Comparison of ENCODE assay signal across 8 cellular contexts in the genomic region with DNA sequence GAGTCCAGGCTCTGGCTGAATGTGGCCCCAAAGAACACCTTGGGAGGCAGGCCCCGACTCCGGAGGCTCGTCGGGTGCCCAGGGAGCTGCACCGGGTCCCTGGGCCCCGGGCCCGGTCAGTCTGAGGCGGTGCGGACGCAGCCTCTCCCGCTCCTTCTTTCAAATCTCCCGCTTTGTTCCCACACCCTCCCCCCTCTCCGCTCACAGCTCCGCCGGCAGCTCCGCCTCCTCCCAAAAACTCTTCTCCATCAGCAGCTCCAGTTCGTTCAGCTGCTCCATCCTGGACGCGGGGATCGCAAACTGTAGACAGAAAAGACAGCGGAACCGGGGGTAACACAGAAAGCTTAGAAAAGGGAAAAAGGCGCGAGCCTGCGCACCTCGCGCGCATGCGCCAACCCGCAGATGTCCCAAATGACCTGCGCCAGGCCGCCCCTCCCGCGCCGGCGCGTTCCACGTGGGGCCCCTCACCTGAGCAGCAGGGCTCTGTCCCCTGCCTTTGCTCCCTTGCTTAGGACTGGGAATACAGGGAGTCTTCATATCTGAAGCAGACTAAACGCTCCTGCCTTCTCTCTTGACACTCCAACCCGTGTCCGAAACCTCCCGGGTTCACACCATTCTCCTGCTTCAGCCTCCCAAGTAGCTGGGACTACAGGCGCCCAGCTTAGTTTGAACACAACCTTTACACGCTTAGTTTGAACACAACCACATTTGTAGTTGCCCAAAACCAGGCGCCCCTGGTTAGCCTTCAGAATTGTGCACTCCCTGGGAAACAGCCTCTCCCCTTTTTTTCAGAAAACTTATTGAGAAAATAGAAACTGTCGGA. TPM values are rescaled to one million over a fixed set of nuclear protein-coding genes. Genes with fewer than 3 reads are reported as not detected.
DNase-seq lines count a peak whose midpoint lies in the region; ATAC-seq and TF ChIP-seq lines count a peak whose summit lies in the region.

A gene with protein sequence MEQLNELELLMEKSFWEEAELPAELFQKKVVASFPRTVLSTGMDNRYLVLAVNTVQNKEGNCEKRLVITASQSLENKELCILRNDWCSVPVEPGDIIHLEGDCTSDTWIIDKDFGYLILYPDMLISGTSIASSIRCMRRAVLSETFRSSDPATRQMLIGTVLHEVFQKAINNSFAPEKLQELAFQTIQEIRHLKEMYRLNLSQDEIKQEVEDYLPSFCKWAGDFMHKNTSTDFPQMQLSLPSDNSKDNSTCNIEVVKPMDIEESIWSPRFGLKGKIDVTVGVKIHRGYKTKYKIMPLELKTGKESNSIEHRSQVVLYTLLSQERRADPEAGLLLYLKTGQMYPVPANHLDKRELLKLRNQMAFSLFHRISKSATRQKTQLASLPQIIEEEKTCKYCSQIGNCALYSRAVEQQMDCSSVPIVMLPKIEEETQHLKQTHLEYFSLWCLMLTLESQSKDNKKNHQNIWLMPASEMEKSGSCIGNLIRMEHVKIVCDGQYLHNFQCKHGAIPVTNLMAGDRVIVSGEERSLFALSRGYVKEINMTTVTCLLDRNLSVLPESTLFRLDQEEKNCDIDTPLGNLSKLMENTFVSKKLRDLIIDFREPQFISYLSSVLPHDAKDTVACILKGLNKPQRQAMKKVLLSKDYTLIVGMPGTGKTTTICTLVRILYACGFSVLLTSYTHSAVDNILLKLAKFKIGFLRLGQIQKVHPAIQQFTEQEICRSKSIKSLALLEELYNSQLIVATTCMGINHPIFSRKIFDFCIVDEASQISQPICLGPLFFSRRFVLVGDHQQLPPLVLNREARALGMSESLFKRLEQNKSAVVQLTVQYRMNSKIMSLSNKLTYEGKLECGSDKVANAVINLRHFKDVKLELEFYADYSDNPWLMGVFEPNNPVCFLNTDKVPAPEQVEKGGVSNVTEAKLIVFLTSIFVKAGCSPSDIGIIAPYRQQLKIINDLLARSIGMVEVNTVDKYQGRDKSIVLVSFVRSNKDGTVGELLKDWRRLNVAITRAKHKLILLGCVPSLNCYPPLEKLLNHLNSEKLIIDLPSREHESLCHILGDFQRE (minus strand): TSS at position 388 of the 823 bp plus-strand sequence. CDS start 109 bp downstream, at position 279.

- no peak for TF ChIP-seq RAD21 in liver (IDR thresholded peaks at IDR 0.05)

- peak within 1 kb of the TSS; percentile 50 to 68 for H3K9ac ChIP-seq in liver (ENCODE audit: low read depth in 1 of 2, low read length in 2 of 2)

- H3K27me3 Mint-ChIP-seq in CD14-positive monocyte (ENCODE audit: low read depth in 3 of 3) = peaks cover 0 to 3% (median 1%) of the 10 kb centered on the region in 3 donors

- H3K9me3 ChIP-seq in liver (ENCODE audit: control insufficient read depth in 4 of 4, low read length in 3 of 4) = no peaks in the 10 kb centered on the region

- no peaks in the 10 kb centered on the region for H3K36me3 ChIP-seq in liver (ENCODE audit: control insufficient read depth in 4 of 4, insufficient read depth in 3 of 4, low read depth in 1 of 4, low read length in 3 of 4)

- H3K4me1 ChIP-seq in liver (ENCODE audit: control insufficient read depth in 4 of 4, insufficient read depth in 4 of 4, low read length in 3 of 4) = peaks cover 0 to 12% (median 9%) of the 10 kb centered on the region in 4 donors

- no peaks in the 10 kb centered on the region for H3K27me3 ChIP-seq in liver (ENCODE audit: control insufficient read depth in 4 of 4, insufficient read depth in 4 of 4, low read length in 3 of 4)

- no peak for DNase-seq in CD14-positive monocyte (ENCODE audit: low spot score)
- DNase-seq in NCI-H748 (lab: John Stamatoyannopoulos, UW; ENCODE audit: unreplicated experiment) = peak; percentile 85
- peak; percentile 57 for DNase-seq in activated CD4-positive, alpha-beta T cell treated with anti-CD3 and anti-CD28 coated beads, Interleukin-2, amount 50 U/mL, for 4 hours
- peak; percentile 67 for DNase-seq in dermis blood vessel endothelial cell
- peak; percentile 70 to 78 for DNase-seq in stimulated activated CD4-positive, alpha-beta T cell treated with anti-CD3 and anti-CD28 coated beads, Interleukin-4, amount 100 ng/mL, for 4 hours

- H3K9me3 Mint-ChIP-seq in CD14-positive monocyte = no peaks in the 10 kb centered on the region

- intact Hi-C loops in CD14-positive monocyte (cut with micrococcal nuclease) = no loop called here

- H3K4me1 Mint-ChIP-seq in CD14-positive monocyte = peaks cover 26% of the 10 kb centered on the region

- peak within 1 kb of the TSS; percentile 81 to 93 (median 84) for H3K27ac Mint-ChIP-seq in CD14-positive monocyte

- H3K36me3 Mint-ChIP-seq in CD14-positive monocyte = peaks cover 6 to 9% of the 10 kb centered on the region in 2 donors

- H3K4me3 ChIP-seq in liver (ENCODE audit: low read depth in 1 of 3, low read length in 3 of 3) = peak within 1 kb of the TSS; percentile 79 to 91 (median 85)

- TF ChIP-seq CTCF in CD14-positive monocyte (IDR thresholded peaks at IDR 0.05) = no peak
- no peak for TF ChIP-seq CTCF in liver (IDR thresholded peaks at IDR 0.05; ENCODE audit: low read depth, low read length, missing input control)

- H3K27ac ChIP-seq in liver (ENCODE audit: low read depth in 1 of 2, low read length in 2 of 2) = no peak within 1 kb of the TSS

- H3K4me3 Mint-ChIP-seq in CD14-positive monocyte = peak within 1 kb of the TSS; percentile 99 to 100

- ATAC-seq in GM19324 (IDR thresholded peaks at IDR 0.05; ENCODE audit: low FRiP score, unreplicated experiment) (peak; percentile 82), HG03457 (IDR thresholded peaks at IDR 0.05; ENCODE audit: unreplicated experiment) (peak; percentile 76)

- 4% methylated on average over 46 of the region's 46 CpGs for WGBS in liver

TF ChIP-seq in liver, 16 proteins besides CTCF, POLR2A, EP300 and RAD21:
- TF ChIP-seq JUND (IDR thresholded peaks at IDR 0.05) (no peak), YY1 (IDR thresholded peaks at IDR 0.05) (peak; percentile 35), RXRA (IDR thresholded peaks at IDR 0.05) (no peak)
- TF ChIP-seq, protein P1, sequence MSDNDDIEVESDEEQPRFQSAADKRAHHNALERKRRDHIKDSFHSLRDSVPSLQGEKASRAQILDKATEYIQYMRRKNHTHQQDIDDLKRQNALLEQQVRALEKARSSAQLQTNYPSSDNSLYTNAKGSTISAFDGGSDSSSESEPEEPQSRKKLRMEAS (IDR thresholded peaks at IDR 0.05) = peak; percentile 32

RNA-seq across cellular contexts. Expression of the gene that starts here (rescaled TPM):
- under 1 TPM; 0.08 to 0.18 TPM for polyA plus RNA-seq in CD14-positive monocyte
- 8.7 and 11.6 TPM in 2 replicates for total RNA-seq in dermis blood vessel endothelial cell
- total RNA-seq in liver = 10 to 100 TPM in 1 of 2 donors, 1 to 10 TPM in 1; 6.9 to 17.5 TPM
- polyA plus RNA-seq in liver = 1 to 10 TPM in 1 of 2 donors, under 1 TPM in 1; 0.50 to 1.6 TPM
